Comparison of ENCODE assay signal across 1 cellular context in the genomic region with DNA sequence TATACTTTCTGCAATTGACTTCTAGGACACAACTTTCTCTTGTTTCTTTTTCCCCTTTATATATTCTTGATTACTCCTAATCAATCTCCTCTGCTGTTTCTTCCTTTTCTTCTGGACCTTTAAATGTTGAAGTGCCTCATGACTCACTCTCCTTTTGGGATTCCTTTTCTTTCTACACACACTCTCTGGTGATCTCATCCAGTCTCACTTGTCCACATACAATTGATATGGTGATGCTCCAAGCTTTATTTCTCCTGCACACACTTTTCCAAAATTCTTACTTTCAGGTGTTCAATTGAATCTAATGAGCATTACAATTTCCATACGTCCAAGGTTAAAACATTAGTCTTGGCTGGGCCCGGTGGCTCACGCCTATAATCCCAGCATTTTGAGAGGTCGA.
TF ChIP-seq lines count a peak whose summit lies in the region.

No MANE protein-coding gene starts in this region.

TF ChIP-seq in IMR-90, 13 proteins besides CTCF, POLR2A, EP300 and RAD21:
- TF ChIP-seq CHD1 (IDR thresholded peaks at IDR 0.05; ENCODE audit: low read depth, low read length), result no peak
- TF ChIP-seq, protein P1, sequence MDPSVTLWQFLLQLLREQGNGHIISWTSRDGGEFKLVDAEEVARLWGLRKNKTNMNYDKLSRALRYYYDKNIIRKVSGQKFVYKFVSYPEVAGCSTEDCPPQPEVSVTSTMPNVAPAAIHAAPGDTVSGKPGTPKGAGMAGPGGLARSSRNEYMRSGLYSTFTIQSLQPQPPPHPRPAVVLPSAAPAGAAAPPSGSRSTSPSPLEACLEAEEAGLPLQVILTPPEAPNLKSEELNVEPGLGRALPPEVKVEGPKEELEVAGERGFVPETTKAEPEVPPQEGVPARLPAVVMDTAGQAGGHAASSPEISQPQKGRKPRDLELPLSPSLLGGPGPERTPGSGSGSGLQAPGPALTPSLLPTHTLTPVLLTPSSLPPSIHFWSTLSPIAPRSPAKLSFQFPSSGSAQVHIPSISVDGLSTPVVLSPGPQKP (IDR thresholded peaks at IDR 0.05; ENCODE audit: borderline replicate concordance, low read depth, low read length), result no peak
- no peak for TF ChIP-seq BHLHE40 (IDR thresholded peaks at IDR 0.05; ENCODE audit: low read depth, low read length)
- TF ChIP-seq, protein P2, sequence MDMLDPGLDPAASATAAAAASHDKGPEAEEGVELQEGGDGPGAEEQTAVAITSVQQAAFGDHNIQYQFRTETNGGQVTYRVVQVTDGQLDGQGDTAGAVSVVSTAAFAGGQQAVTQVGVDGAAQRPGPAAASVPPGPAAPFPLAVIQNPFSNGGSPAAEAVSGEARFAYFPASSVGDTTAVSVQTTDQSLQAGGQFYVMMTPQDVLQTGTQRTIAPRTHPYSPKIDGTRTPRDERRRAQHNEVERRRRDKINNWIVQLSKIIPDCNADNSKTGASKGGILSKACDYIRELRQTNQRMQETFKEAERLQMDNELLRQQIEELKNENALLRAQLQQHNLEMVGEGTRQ (IDR thresholded peaks at IDR 0.05; ENCODE audit: low read depth, low read length), result no peak
- TF ChIP-seq RFX5 (IDR thresholded peaks at IDR 0.05; ENCODE audit: low read depth, low read length), result no peak
- TF ChIP-seq CEBPB (IDR thresholded peaks at IDR 0.05; ENCODE audit: low read depth, low read length), result no peak
- TF ChIP-seq MAZ (IDR thresholded peaks at IDR 0.05; ENCODE audit: borderline replicate concordance, low read depth, low read length), result no peak
- TF ChIP-seq MAFK (IDR thresholded peaks at IDR 0.05; ENCODE audit: low read depth, low read length), result no peak
- no peak for TF ChIP-seq NFE2L2 (IDR thresholded peaks at IDR 0.05; ENCODE audit: low read depth, low read length)
- TF ChIP-seq FOS (IDR thresholded peaks at IDR 0.05; ENCODE audit: low read depth, low read length), result no peak
- TF ChIP-seq SMC3 (IDR thresholded peaks at IDR 0.05; ENCODE audit: low read depth, low read length), result no peak
- TF ChIP-seq MXI1 (IDR thresholded peaks at IDR 0.05; ENCODE audit: borderline replicate concordance, low read depth, low read length), result no peak
- TF ChIP-seq RCOR1 (IDR thresholded peaks at IDR 0.05; ENCODE audit: insufficient replicate concordance, low read length), result no peak
